Comparison of ENCODE assay signal across 15 cellular contexts in the genomic region with DNA sequence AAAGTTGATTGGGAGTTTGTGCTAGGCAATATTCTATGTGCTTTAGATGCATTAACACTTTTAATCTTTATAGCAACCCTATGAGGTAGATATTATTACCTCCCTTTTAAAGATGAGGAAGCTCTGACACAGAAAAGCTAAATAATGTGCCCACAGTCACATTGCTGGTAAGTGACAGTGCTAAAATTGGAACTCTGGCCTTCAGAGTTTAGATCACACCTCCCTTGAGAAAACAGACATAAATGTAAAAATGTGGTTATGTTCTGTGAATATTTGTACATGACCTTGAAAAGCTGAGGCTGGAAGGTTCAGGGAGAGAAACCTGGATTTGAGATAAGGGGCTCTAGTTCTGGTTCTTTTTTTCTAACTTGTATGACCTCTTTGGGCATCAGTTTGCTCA. TPM values are rescaled to one million over a fixed set of nuclear protein-coding genes. Genes with fewer than 3 reads are reported as not detected.
A peak's percentile ranks its signal among the peaks of the same experiment; 100 is the strongest.
DNase-seq lines count a peak whose midpoint lies in the region; ATAC-seq and TF ChIP-seq lines count a peak whose summit lies in the region.
"Had no signal": no experiment of that assay in that cellular context is flagged by ENCODE, and none has a peak within 500 bp of the region (broad histone marks: within the 10 kb centered on the region; RNA-seq: fewer than 3 reads in every experiment).

No MANE protein-coding gene starts in this region.

- peaks cover 18% of the 10 kb centered on the region; the same call in 1 of the 2 replicates for H3K36me3 ChIP-seq in SK-N-MC (ENCODE audit: insufficient read depth, low read length)
- peaks cover 33 to 36% (median 34%) of the 10 kb centered on the region in 3 donors for H3K36me3 ChIP-seq in skeletal muscle tissue (ENCODE audit: control insufficient read depth in 3 of 3, insufficient read depth in 3 of 3, low read length in 3 of 3)

- no peak for DNase-seq in activated T-cell treated with anti-CD3 and anti-CD28 coated beads, Interleukin-2, amount 50 U/mL, for 24 hours
- DNase-seq in activated T-cell treated with anti-CD3 and anti-CD28 coated beads, Interleukin-2, amount 50 U/mL, for 48 hours, result no peak
- DNase-seq in SK-N-MC (ENCODE audit: low read depth, low spot score), result no peak
- no peak for DNase-seq in foreskin keratinocyte
- DNase-seq in substantia nigra (lab: John Stamatoyannopoulos, UW), result no peak
- no peak for DNase-seq in hippocampal formation (lab: John Stamatoyannopoulos, UW)
- DNase-seq: DMS79, NCI-H510A treated with DMSO at 0.1 percent for 48 hours, occipital lobe, transverse colon had no signal

- H3K9me3 ChIP-seq in SK-N-MC (ENCODE audit: low read depth, low read length) (no peaks in the 10 kb centered on the region), skeletal muscle tissue (ENCODE audit: control insufficient read depth in 3 of 3, low read length in 3 of 3) (no peaks in the 10 kb centered on the region)
- H3K9me3 ChIP-seq: transverse colon had no signal

- ATAC-seq in foreskin keratinocyte (no peak), HG02870 (IDR thresholded peaks at IDR 0.05; ENCODE audit: unreplicated experiment) (no peak)
- ATAC-seq: activated naive CD4-positive, alpha-beta T cell treated with anti-CD3 and anti-CD28 coated beads, Interleukin-2, amount 50 U/mL, for 72 hours had no signal

- TF ChIP-seq CTCF in foreskin keratinocyte (conservative IDR thresholded peaks at IDR 0.05), result no peak

- peak overlapping the region; percentile 60 for H3K27ac Mint-ChIP-seq in activated T-cell treated with anti-CD3 and anti-CD28 coated beads, Interleukin-2, amount 50 U/mL, for 24 hours

- H3K9me3 Mint-ChIP-seq in activated T-cell treated with anti-CD3 and anti-CD28 coated beads, Interleukin-2, amount 50 U/mL, for 24 hours, result no peaks in the 10 kb centered on the region
- H3K9me3 Mint-ChIP-seq: activated naive CD4-positive, alpha-beta T cell treated with anti-CD3 and anti-CD28 coated beads, Interleukin-2, amount 50 U/mL, for 72 hours had no signal

- no peak overlapping the region for H3K4me3 Mint-ChIP-seq in activated T-cell treated with anti-CD3 and anti-CD28 coated beads, Interleukin-2, amount 50 U/mL, for 24 hours

- H3K9ac ChIP-seq in SK-N-MC (ENCODE audit: insufficient read length) (no peak overlapping the region), skeletal muscle tissue (ENCODE audit: low read depth in 1 of 3, low read length in 3 of 3) (peak overlapping the region; percentile 94 to 96 (median 94))

- H3K27me3 ChIP-seq in foreskin keratinocyte (no peaks in the 10 kb centered on the region), skeletal muscle tissue (ENCODE audit: control insufficient read depth in 3 of 3, insufficient read depth in 3 of 3, low read length in 3 of 3) (no peaks in the 10 kb centered on the region)
- H3K27me3 ChIP-seq: transverse colon had no signal

- H3K4me1 Mint-ChIP-seq in activated T-cell treated with anti-CD3 and anti-CD28 coated beads, Interleukin-2, amount 50 U/mL, for 24 hours (ENCODE audit: low read depth), result peaks cover 32% of the 10 kb centered on the region

- H3K4me3 ChIP-seq in SK-N-MC (0 out of 2 replicates have a peak overlapping the region, but pooled peaks have one; percentile 3), skeletal muscle tissue (ENCODE audit: low read length in 3 of 3) (peak overlapping the region in 2 of 3 donors; percentile 83 to 98)

- H3K27me3 Mint-ChIP-seq in activated T-cell treated with anti-CD3 and anti-CD28 coated beads, Interleukin-2, amount 50 U/mL, for 24 hours, result no peaks in the 10 kb centered on the region

- no peak overlapping the region for H3K27ac ChIP-seq in SK-N-MC
- peak overlapping the region; percentile 76 for H3K27ac ChIP-seq in foreskin keratinocyte
- H3K27ac ChIP-seq in skeletal muscle tissue (ENCODE audit: low read depth, low read length), result peak overlapping the region; percentile 98
- no peak overlapping the region for H3K27ac ChIP-seq in substantia nigra (ENCODE audit: low read depth, low read length, poor library complexity, severe bottlenecking)

- peaks cover 33% of the 10 kb centered on the region for H3K36me3 Mint-ChIP-seq in activated T-cell treated with anti-CD3 and anti-CD28 coated beads, Interleukin-2, amount 50 U/mL, for 24 hours (ENCODE audit: low read depth)

- H3K4me1 ChIP-seq in foreskin keratinocyte (peaks cover 18% of the 10 kb centered on the region), skeletal muscle tissue (ENCODE audit: control insufficient read depth in 3 of 3, insufficient read depth in 3 of 3, low read length in 3 of 3) (peaks cover 27 to 35% (median 32%) of the 10 kb centered on the region in 3 donors)

RNA-seq across cellular contexts. Expression of a gene that starts 1.9 kb away (rescaled TPM):
- total RNA-seq in foreskin keratinocyte (7.4 and 8.2 TPM in 2 replicates), skeletal muscle tissue (3.7 TPM)
- polyA plus RNA-seq in foreskin keratinocyte, result 12.7 and 12.8 TPM in 2 replicates

RNA-seq across cellular contexts. Expression of a gene that starts 11.0 kb away (rescaled TPM):
- total RNA-seq in foreskin keratinocyte, result 211 and 266 TPM in 2 replicates
- polyA plus RNA-seq in foreskin keratinocyte, result 303 and 367 TPM in 2 replicates
- total RNA-seq in skeletal muscle tissue, result 244 TPM

RNA-seq across cellular contexts. Expression of a gene that starts 44.1 kb away (rescaled TPM):
- total RNA-seq in foreskin keratinocyte, result not detected in 2 replicates
- polyA plus RNA-seq in foreskin keratinocyte, result not detected in 2 replicates
- not detected for total RNA-seq in skeletal muscle tissue
- total RNA-seq: activated CD8-positive, alpha-beta memory T cell treated with anti-CD3 and anti-CD28 coated beads for 36 hours; activated naive CD4-positive, alpha-beta T cell treated with anti-CD3 and anti-CD28 coated beads, Interleukin-2, amount 50 U/mL, for 72 hours; lower leg skin; occipital lobe; transverse colon had no signal

Comparison
In these comparisons a context has a peak if more than half of its experiments do, and no peak if none do; other contexts are left out.
1. H3K27ac ChIP-seq: peak in foreskin keratinocyte (single experiment) and skeletal muscle tissue (single experiment); none in SK-N-MC (single experiment) and substantia nigra (single experiment).